In the genomic region with DNA sequence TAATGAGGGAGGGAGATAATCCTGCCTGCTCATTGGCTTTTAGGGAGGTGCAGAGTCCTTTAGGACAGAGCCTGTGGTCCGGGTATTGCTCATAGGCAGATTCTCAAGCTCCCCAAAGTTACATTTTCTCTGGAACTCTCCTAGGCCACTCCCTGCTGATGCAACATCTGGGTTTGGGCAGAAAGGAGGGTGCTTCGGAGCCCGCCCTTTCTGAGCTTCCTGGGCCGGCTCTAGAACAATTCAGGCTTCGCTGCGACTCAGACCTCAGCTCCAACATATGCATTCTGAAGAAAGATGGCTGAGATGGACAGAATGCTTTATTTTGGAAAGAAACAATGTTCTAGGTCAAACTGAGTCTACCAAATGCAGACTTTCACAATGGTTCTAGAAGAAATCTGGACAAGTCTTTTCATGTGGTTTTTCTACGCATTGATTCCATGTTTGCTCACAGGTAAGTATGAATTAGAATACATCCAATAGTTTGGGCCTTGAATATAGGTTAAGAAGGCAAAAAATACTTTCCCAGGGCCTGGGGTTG, we compare ENCODE assay signal across 14 cellular contexts. TPM values are rescaled to one million over a fixed set of nuclear protein-coding genes. Genes with fewer than 3 reads are reported as not detected.
DNase-seq lines count a peak whose midpoint lies in the region; ATAC-seq and TF ChIP-seq lines count a peak whose summit lies in the region.
"Had no signal": no experiment of that assay in that cellular context is flagged by ENCODE, and none has a peak within 500 bp of the region (broad histone marks: within the 10 kb centered on the region; RNA-seq: fewer than 3 reads in every experiment).

A gene with protein sequence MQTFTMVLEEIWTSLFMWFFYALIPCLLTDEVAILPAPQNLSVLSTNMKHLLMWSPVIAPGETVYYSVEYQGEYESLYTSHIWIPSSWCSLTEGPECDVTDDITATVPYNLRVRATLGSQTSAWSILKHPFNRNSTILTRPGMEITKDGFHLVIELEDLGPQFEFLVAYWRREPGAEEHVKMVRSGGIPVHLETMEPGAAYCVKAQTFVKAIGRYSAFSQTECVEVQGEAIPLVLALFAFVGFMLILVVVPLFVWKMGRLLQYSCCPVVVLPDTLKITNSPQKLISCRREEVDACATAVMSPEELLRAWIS (plus strand): TSS at position 233 of the 538 bp plus-strand sequence. CDS start 131 bp downstream, at position 364.

- peak in 1 of 2 donors; percentile 21 for ATAC-seq in activated T-cell treated with anti-CD3 and anti-CD28 coated beads, Interleukin-2, amount 50 U/mL, for 72 hours (replicated peaks in 1 of 2)
- ATAC-seq in RWPE2 (ENCODE audit: low read depth) (peak; percentile 76), GM19467 (IDR thresholded peaks at IDR 0.05; ENCODE audit: unreplicated experiment) (no peak)

- no peaks in the 10 kb centered on the region for H3K9me3 Mint-ChIP-seq in activated T-cell treated with anti-CD3 and anti-CD28 coated beads, Interleukin-2, amount 50 U/mL, for 72 hours
- H3K9me3 Mint-ChIP-seq in activated T-cell treated with anti-CD3 and anti-CD28 coated beads, Interleukin-2, amount 50 U/mL, for 24 hours = no peaks in the 10 kb centered on the region
- H3K9me3 Mint-ChIP-seq: activated naive CD4-positive, alpha-beta T cell treated with anti-CD3 and anti-CD28 coated beads for 36 hours had no signal

- TF ChIP-seq CTCF in RWPE2 (IDR thresholded peaks at IDR 0.05; ENCODE audit: poor library complexity, severe bottlenecking) = no peak
- no peak for TF ChIP-seq CTCF in fibroblast of the aortic adventitia (IDR thresholded peaks at IDR 0.05; ENCODE audit: insufficient read depth, low read length)

- no peak within 1 kb of the TSS for H3K4me3 Mint-ChIP-seq in activated T-cell treated with anti-CD3 and anti-CD28 coated beads, Interleukin-2, amount 50 U/mL, for 72 hours
- no peak within 1 kb of the TSS for H3K4me3 Mint-ChIP-seq in activated T-cell treated with anti-CD3 and anti-CD28 coated beads, Interleukin-2, amount 50 U/mL, for 24 hours
- H3K4me3 Mint-ChIP-seq: activated naive CD4-positive, alpha-beta T cell treated with anti-CD3 and anti-CD28 coated beads for 36 hours had no signal

- H3K27me3 ChIP-seq in RWPE2 (ENCODE audit: insufficient read depth, poor library complexity, severe bottlenecking) = no peaks in the 10 kb centered on the region
- H3K27me3 ChIP-seq: SJCRH30, spleen had no signal

- no peaks in the 10 kb centered on the region for H3K27me3 Mint-ChIP-seq in activated T-cell treated with anti-CD3 and anti-CD28 coated beads, Interleukin-2, amount 50 U/mL, for 72 hours (ENCODE audit: low read depth)
- H3K27me3 Mint-ChIP-seq in activated T-cell treated with anti-CD3 and anti-CD28 coated beads, Interleukin-2, amount 50 U/mL, for 24 hours = no peaks in the 10 kb centered on the region

- H3K4me1 Mint-ChIP-seq in activated T-cell treated with anti-CD3 and anti-CD28 coated beads, Interleukin-2, amount 50 U/mL, for 72 hours (ENCODE audit: low read depth) = peaks cover 9% of the 10 kb centered on the region
- H3K4me1 Mint-ChIP-seq in activated T-cell treated with anti-CD3 and anti-CD28 coated beads, Interleukin-2, amount 50 U/mL, for 24 hours (ENCODE audit: low read depth) = peaks cover 14% of the 10 kb centered on the region

- no peak for DNase-seq in activated T-cell treated with anti-CD3 and anti-CD28 coated beads, Interleukin-2, amount 50 U/mL, for 72 hours
- no peak for DNase-seq in activated T-cell treated with anti-CD3 and anti-CD28 coated beads, Interleukin-2, amount 50 U/mL, for 24 hours
- DNase-seq in RWPE2 (ENCODE audit: low spot score) (peak; percentile 81), fibroblast of the aortic adventitia (ENCODE audit: low read depth) (peak; percentile 94), stromal cell of bone marrow (ENCODE audit: low read depth) (peak; percentile 71), kidney tubule cell (ENCODE audit: low spot score) (no peak), DMS153 (lab: John Stamatoyannopoulos, UW) (no peak)
- DNase-seq: activated naive CD4-positive, alpha-beta T cell treated with anti-CD3 and anti-CD28 coated beads for 36 hours; effector CD4-positive, alpha-beta T cell; NCI-H524 treated with DMSO at 0.1 percent for 48 hours; SJCRH30; spleen had no signal

- H3K4me3 ChIP-seq in RWPE2 (ENCODE audit: severe bottlenecking) = peak within 1 kb of the TSS; percentile 45
- H3K4me3 ChIP-seq in fibroblast of the aortic adventitia (ENCODE audit: low read depth, low read length) = peak within 1 kb of the TSS; percentile 29
- H3K4me3 ChIP-seq: SJCRH30, spleen had no signal

- H3K9me3 ChIP-seq in RWPE2 (ENCODE audit: severe bottlenecking) = no peaks in the 10 kb centered on the region
- H3K9me3 ChIP-seq: SJCRH30, spleen had no signal

- peaks cover 37% of the 10 kb centered on the region for H3K36me3 ChIP-seq in RWPE2 (ENCODE audit: low read depth)
- H3K36me3 ChIP-seq: SJCRH30, spleen had no signal

- peak within 1 kb of the TSS; percentile 40 for H3K27ac Mint-ChIP-seq in activated T-cell treated with anti-CD3 and anti-CD28 coated beads, Interleukin-2, amount 50 U/mL, for 72 hours
- no peak within 1 kb of the TSS for H3K27ac Mint-ChIP-seq in activated T-cell treated with anti-CD3 and anti-CD28 coated beads, Interleukin-2, amount 50 U/mL, for 24 hours
- H3K27ac Mint-ChIP-seq: activated naive CD4-positive, alpha-beta T cell treated with anti-CD3 and anti-CD28 coated beads for 36 hours had no signal

- peak within 1 kb of the TSS; percentile 99 for H3K27ac ChIP-seq in RWPE2 (ENCODE audit: poor library complexity, severe bottlenecking)
- H3K27ac ChIP-seq: 22Rv1, SJCRH30, spleen had no signal

- H3K36me3 Mint-ChIP-seq in activated T-cell treated with anti-CD3 and anti-CD28 coated beads, Interleukin-2, amount 50 U/mL, for 72 hours (ENCODE audit: insufficient read depth in 2 of 2) = no peaks in the 10 kb centered on the region
- H3K36me3 Mint-ChIP-seq in activated T-cell treated with anti-CD3 and anti-CD28 coated beads, Interleukin-2, amount 50 U/mL, for 24 hours (ENCODE audit: low read depth) = peaks cover 14% of the 10 kb centered on the region

- H3K4me1 ChIP-seq in RWPE2 (ENCODE audit: insufficient read depth, poor library complexity, severe bottlenecking) = peaks cover 75% of the 10 kb centered on the region

RNA-seq across cellular contexts. Expression of the gene that starts here (rescaled TPM):
- 1 to 10 TPM; 1.7 to 2.0 TPM for total RNA-seq in activated T-cell treated with anti-CD3 and anti-CD28 coated beads, Interleukin-2, amount 50 U/mL, for 72 hours
- 3.9 and 4.6 TPM in 2 replicates for total RNA-seq in fibroblast of the aortic adventitia (ENCODE audit: low replicate concordance)

Comparison
In these comparisons a context has a peak if more than half of its experiments do, and no peak if none do; other contexts are left out.
1. DNase-seq: peak in RWPE2 (single experiment), fibroblast of the aortic adventitia (single experiment) and stromal cell of bone marrow (single experiment); none in activated T-cell treated with anti-CD3 and anti-CD28 coated beads, Interleukin-2, amount 50 U/mL, for 72 hours (0 of 2), activated T-cell treated with anti-CD3 and anti-CD28 coated beads, Interleukin-2, amount 50 U/mL, for 24 hours (single experiment), kidney tubule cell (single experiment) and DMS153 (single experiment).